29 cellular contexts compared by ENCODE assay signal in genomic region chr2:201139836-201140599, GRCh38. TPM values are rescaled to one million over a fixed set of nuclear protein-coding genes. Genes with fewer than 3 reads are reported as not detected.
DNase-seq lines count a peak whose midpoint lies in the region; ATAC-seq and TF ChIP-seq lines count a peak whose summit lies in the region.
"Had no signal": no experiment of that assay in that cellular context is flagged by ENCODE, and none has a peak within 500 bp of the region (broad histone marks: within the 10 kb centered on the region; RNA-seq: fewer than 3 reads in every experiment).

No MANE protein-coding gene starts in this region.

- no peak for DNase-seq in activated T-cell treated with anti-CD3 and anti-CD28 coated beads, Interleukin-2, amount 50 U/mL, for 24 hours
- no peak for DNase-seq in activated T-cell treated with anti-CD3 and anti-CD28 coated beads, Interleukin-2, amount 50 U/mL, for 4 hours
- DNase-seq in activated T-helper 2 cell treated with anti-CD3 and anti-CD28 coated beads, Interferon-gamma antibody, Interleukin-2, Interleukin-4, amounts not matched to agents 10 μg/mL and 5 μg/mL and 100 μg/mL, durations not matched to agents 14 hours and 24 hours and 36 hours (ENCODE audit: low spot score) = no peak
- no peak for DNase-seq in left lung
- peak; percentile 64 for DNase-seq in spleen
- DNase-seq in coronary artery (ENCODE audit: low spot score) = no peak
- DNase-seq in GM19240 (ENCODE audit: insufficient read length, low spot score) = no peak
- DNase-seq in hepatic stellate cell (ENCODE audit: low spot score) = no peak
- DNase-seq: 8988T; activated B cell treated with CpG ODN at 0.5 μM for 24 hours; activated CD8-positive, alpha-beta memory T cell treated with anti-CD3 and anti-CD28 coated beads for 24 hours; adrenal gland; BE2C; cortex of kidney; foreskin fibroblast; MM.1S; NCI-H1436 treated with DMSO at 0.1 percent for 48 hours; NCI-H2171; NCI-H69; PC-9; stomach; uterus had no signal

- no peaks in the 10 kb centered on the region for H3K27me3 ChIP-seq in left lung
- H3K27me3 ChIP-seq in spleen (replicated peaks in 1 of 7) = no peaks in the 10 kb centered on the region
- H3K27me3 ChIP-seq: adrenal gland, BE2C, breast epithelium, stomach, uterus had no signal

- H3K4me1 ChIP-seq in left lung (peaks cover 0 to 72% of the 10 kb centered on the region in 2 donors), spleen (peaks cover 0 to 72% (median 23%) of the 10 kb centered on the region in 6 donors)
- H3K4me1 ChIP-seq: BE2C, breast epithelium, uterus had no signal

- peaks cover 55% of the 10 kb centered on the region for H3K4me1 Mint-ChIP-seq in activated T-cell treated with anti-CD3 and anti-CD28 coated beads, Interleukin-2, amount 50 U/mL, for 24 hours (ENCODE audit: low read depth)
- peaks cover 37% of the 10 kb centered on the region for H3K4me1 Mint-ChIP-seq in activated T-cell treated with anti-CD3 and anti-CD28 coated beads, Interleukin-2, amount 50 U/mL, for 4 hours (ENCODE audit: low read depth)
- peaks cover 20% of the 10 kb centered on the region for H3K4me1 Mint-ChIP-seq in activated T-helper 2 cell treated with anti-CD3 and anti-CD28 coated beads, Interferon-gamma antibody, Interleukin-2, Interleukin-4, amounts not matched to agents 10 μg/mL and 5 μg/mL and 100 μg/mL, durations not matched to agents 14 hours and 24 hours and 36 hours (ENCODE audit: low read depth)

- H3K36me3 ChIP-seq in left lung (peaks cover 0 to 100% of the 10 kb centered on the region in 2 donors), spleen (peaks cover 11 to 100% (median 92%) of the 10 kb centered on the region in 6 donors)
- H3K36me3 ChIP-seq: uterus had no signal

- intact Hi-C loops in activated T-helper 2 cell treated with anti-CD3 and anti-CD28 coated beads, Interferon-gamma antibody, Interleukin-2, Interleukin-4, amounts not matched to agents 10 μg/mL and 5 μg/mL and 100 μg/mL, durations not matched to agents 14 hours and 24 hours and 36 hours (cut with micrococcal nuclease) = no loop called here
- intact Hi-C loops in left lung (cut with DNase I) (no loop called here), spleen (cut with DNase I; ENCODE audit: low total_unique reads) (no loop called here)

- no peak for TF ChIP-seq CTCF in left lung (IDR thresholded peaks at IDR 0.05)
- TF ChIP-seq CTCF in spleen (IDR thresholded peaks at IDR 0.05 in 8 of 11, conservative IDR thresholded peaks at IDR 0.05 in 3 of 11) = no peak
- no peak for TF ChIP-seq CTCF in coronary artery (IDR thresholded peaks at IDR 0.05)

- H3K9me3 ChIP-seq in left lung = no peaks in the 10 kb centered on the region
- H3K9me3 ChIP-seq in spleen = no peaks in the 10 kb centered on the region
- H3K9me3 ChIP-seq: adrenal gland, BE2C, breast epithelium, stomach, uterus had no signal

- H3K4me3 Mint-ChIP-seq in activated T-cell treated with anti-CD3 and anti-CD28 coated beads, Interleukin-2, amount 50 U/mL, for 24 hours = no peak overlapping the region
- H3K4me3 Mint-ChIP-seq in activated T-cell treated with anti-CD3 and anti-CD28 coated beads, Interleukin-2, amount 50 U/mL, for 4 hours = no peak overlapping the region
- no peak overlapping the region for H3K4me3 Mint-ChIP-seq in activated T-helper 2 cell treated with anti-CD3 and anti-CD28 coated beads, Interferon-gamma antibody, Interleukin-2, Interleukin-4, amounts not matched to agents 10 μg/mL and 5 μg/mL and 100 μg/mL, durations not matched to agents 14 hours and 24 hours and 36 hours (ENCODE audit: low read depth)
- H3K4me3 Mint-ChIP-seq: activated B cell treated with CpG ODN at 0.5 μM for 24 hours; IgD-negative memory B cell; T-helper 2 cell treated with Interferon-gamma antibody and Interleukin-4, amounts not matched to agents 5 μg/mL and 100 μg/mL, for 36 hours had no signal

- no peaks in the 10 kb centered on the region for H3K9me3 Mint-ChIP-seq in activated T-cell treated with anti-CD3 and anti-CD28 coated beads, Interleukin-2, amount 50 U/mL, for 24 hours
- H3K9me3 Mint-ChIP-seq in activated T-cell treated with anti-CD3 and anti-CD28 coated beads, Interleukin-2, amount 50 U/mL, for 4 hours = no peaks in the 10 kb centered on the region
- no peaks in the 10 kb centered on the region for H3K9me3 Mint-ChIP-seq in activated T-helper 2 cell treated with anti-CD3 and anti-CD28 coated beads, Interferon-gamma antibody, Interleukin-2, Interleukin-4, amounts not matched to agents 10 μg/mL and 5 μg/mL and 100 μg/mL, durations not matched to agents 14 hours and 24 hours and 36 hours
- H3K9me3 Mint-ChIP-seq: activated B cell treated with CpG ODN at 0.5 μM for 24 hours; IgD-negative memory B cell; T-helper 2 cell treated with Interferon-gamma antibody and Interleukin-4, amounts not matched to agents 5 μg/mL and 100 μg/mL, for 36 hours had no signal

- peak overlapping the region; percentile 67 to 73 for H3K27ac ChIP-seq in left lung
- peak overlapping the region in 2 of 8 donors; percentile 19 to 38 for H3K27ac ChIP-seq in spleen
- H3K27ac ChIP-seq in coronary artery = no peak overlapping the region
- H3K27ac ChIP-seq: adrenal gland, breast epithelium, epithelial cell of prostate, PC-9, SK-N-MC, stomach, uterus had no signal

- H3K27ac Mint-ChIP-seq in activated T-cell treated with anti-CD3 and anti-CD28 coated beads, Interleukin-2, amount 50 U/mL, for 24 hours = peak overlapping the region; percentile 78
- peak overlapping the region; percentile 25 for H3K27ac Mint-ChIP-seq in activated T-helper 2 cell treated with anti-CD3 and anti-CD28 coated beads, Interferon-gamma antibody, Interleukin-2, Interleukin-4, amounts not matched to agents 10 μg/mL and 5 μg/mL and 100 μg/mL, durations not matched to agents 14 hours and 24 hours and 36 hours
- H3K27ac Mint-ChIP-seq: T-helper 2 cell treated with Interferon-gamma antibody and Interleukin-4, amounts not matched to agents 5 μg/mL and 100 μg/mL, for 36 hours had no signal

- no peak for TF ChIP-seq POLR2A in spleen (IDR thresholded peaks at IDR 0.05)

- H3K27me3 Mint-ChIP-seq in activated T-cell treated with anti-CD3 and anti-CD28 coated beads, Interleukin-2, amount 50 U/mL, for 24 hours = no peaks in the 10 kb centered on the region
- no peaks in the 10 kb centered on the region for H3K27me3 Mint-ChIP-seq in activated T-cell treated with anti-CD3 and anti-CD28 coated beads, Interleukin-2, amount 50 U/mL, for 4 hours (ENCODE audit: low read depth)
- H3K27me3 Mint-ChIP-seq in activated T-helper 2 cell treated with anti-CD3 and anti-CD28 coated beads, Interferon-gamma antibody, Interleukin-2, Interleukin-4, amounts not matched to agents 10 μg/mL and 5 μg/mL and 100 μg/mL, durations not matched to agents 14 hours and 24 hours and 36 hours (ENCODE audit: low read depth) = no peaks in the 10 kb centered on the region
- H3K27me3 Mint-ChIP-seq: activated B cell treated with CpG ODN at 0.5 μM for 24 hours, IgD-negative memory B cell had no signal

- no peak overlapping the region for H3K4me3 ChIP-seq in left lung
- no peak overlapping the region for H3K4me3 ChIP-seq in spleen
- no peak overlapping the region for H3K4me3 ChIP-seq in coronary artery
- H3K4me3 ChIP-seq: adrenal gland, breast epithelium, PC-9, SK-N-MC, stomach, uterus had no signal

- no peak for ATAC-seq in activated T-cell treated with anti-CD3 and anti-CD28 coated beads, Interleukin-2, amount 50 U/mL, for 4 hours
- peak; percentile 64 for ATAC-seq in left lung
- ATAC-seq: left lobe of liver, sciatic nerve had no signal

- peaks cover 97% of the 10 kb centered on the region for H3K36me3 Mint-ChIP-seq in activated T-cell treated with anti-CD3 and anti-CD28 coated beads, Interleukin-2, amount 50 U/mL, for 24 hours (ENCODE audit: low read depth)
- H3K36me3 Mint-ChIP-seq in activated T-cell treated with anti-CD3 and anti-CD28 coated beads, Interleukin-2, amount 50 U/mL, for 4 hours (ENCODE audit: insufficient read depth) = peaks cover 50% of the 10 kb centered on the region
- H3K36me3 Mint-ChIP-seq in activated T-helper 2 cell treated with anti-CD3 and anti-CD28 coated beads, Interferon-gamma antibody, Interleukin-2, Interleukin-4, amounts not matched to agents 10 μg/mL and 5 μg/mL and 100 μg/mL, durations not matched to agents 14 hours and 24 hours and 36 hours (ENCODE audit: low read depth) = peaks cover 84% of the 10 kb centered on the region

- 77 to 92% (median 91%) methylated on average over 32 to 34 of the region's 34 CpGs for WGBS in spleen, 5 donors

RNA-seq across cellular contexts. Expression of gene CFLAR, which starts 24.1 kb away (rescaled TPM):
- total RNA-seq in activated T-cell treated with anti-CD3 and anti-CD28 coated beads, Interleukin-2, amount 50 U/mL, for 4 hours = 100 to 1,000 TPM; 279 to 340 (median 291) TPM
- 255 and 268 TPM in 2 replicates for total RNA-seq in activated T-helper 2 cell treated with anti-CD3 and anti-CD28 coated beads, Interferon-gamma antibody, Interleukin-2, Interleukin-4, amounts not matched to agents 10 μg/mL and 5 μg/mL and 100 μg/mL, durations not matched to agents 14 hours and 24 hours and 36 hours
- total RNA-seq in left lung = 100 to 1,000 TPM; 278 to 327 TPM
- 100 to 1,000 TPM; 313 to 511 (median 379) TPM for total RNA-seq in spleen
- 100 to 1,000 TPM in 1 of 3 donors, 10 to 100 TPM in 2; 64.0 to 101 (median 68.4) TPM for polyA plus RNA-seq in spleen

RNA-seq across cellular contexts. Expression of gene CASP10, which starts 42.9 kb away (rescaled TPM):
- 1 to 10 TPM; 3.4 to 4.8 (median 4.4) TPM for total RNA-seq in activated T-cell treated with anti-CD3 and anti-CD28 coated beads, Interleukin-2, amount 50 U/mL, for 4 hours
- total RNA-seq in activated T-helper 2 cell treated with anti-CD3 and anti-CD28 coated beads, Interferon-gamma antibody, Interleukin-2, Interleukin-4, amounts not matched to agents 10 μg/mL and 5 μg/mL and 100 μg/mL, durations not matched to agents 14 hours and 24 hours and 36 hours = 14.3 and 17.3 TPM in 2 replicates
- total RNA-seq in left lung (10 to 100 TPM; 30.3 to 31.5 TPM), spleen (10 to 100 TPM; 42.5 to 75.6 (median 55.3) TPM)
- 10 to 100 TPM in 2 of 3 donors, 1 to 10 TPM in 1; 5.6 to 13.3 (median 10.2) TPM for polyA plus RNA-seq in spleen

Comparison
In these comparisons a context has a peak if more than half of its experiments do, and no peak if none do; other contexts are left out.
1. H3K27ac ChIP-seq: peak in left lung (2 of 2); none in coronary artery (0 of 2).